Comparison of ENCODE assay signal across 12 cellular contexts in genomic region chr4:39931441-39931901, GRCh38. TPM values are rescaled to one million over a fixed set of nuclear protein-coding genes. Genes with fewer than 3 reads are reported as not detected.
DNase-seq lines count a peak whose midpoint lies in the region; ATAC-seq, FAIRE-seq and TF ChIP-seq lines count a peak whose summit lies in the region.
"Had no signal": no experiment of that assay in that cellular context is flagged by ENCODE, and none has a peak within 500 bp of the region (broad histone marks: within the 10 kb centered on the region; RNA-seq: fewer than 3 reads in every experiment).

No MANE protein-coding gene starts in this region.

- POLR2A ChIA-PET in GM12878 (lab: Charles Lee): interaction anchor here (0.7 to 1.7 kb wide), 4 partner anchors 9 to 322 kb away, joined by 3 to 6 read pairs (median 4); no protein-coding TSS in a partner anchor

- SMC1A ChIA-PET in GM12878 (lab: Charles Lee; ENCODE audit: uncharacterized antibody, unreplicated experiment): interaction anchor here (0.7 to 2.5 kb wide), 8 partner anchors 8 to 846 kb away, joined by 3 to 9 read pairs (median 3); no protein-coding TSS in a partner anchor

- CTCF ChIA-PET in GM12878 (lab: Yijun Ruan, JAX): interaction anchor here (0.9 to 1.2 kb wide), 3 partner anchors 10 to 44 kb away, joined by 3 to 9 read pairs (median 3); no protein-coding TSS in a partner anchor

- TF ChIP-seq EP300 in GM12878 (IDR thresholded peaks at IDR 0.05; ENCODE audit: borderline replicate concordance in 1 of 2, control insufficient read depth in 1 of 2, low read depth in 2 of 2, low read length in 2 of 2): no peak

- no peak for TF ChIP-seq RAD21 in GM12878 (IDR thresholded peaks at IDR 0.05; ENCODE audit: insufficient read depth, low read depth, low read length)

- peak overlapping the region; percentile 46; the same call in 1 of the 2 replicates for H3K4me2 ChIP-seq in GM12878 (ENCODE audit: control insufficient read depth, insufficient read depth)

- H3K9me3 ChIP-seq in GM12878 (replicated peaks; ENCODE audit: control insufficient read depth, insufficient read depth, low read length) (no peaks in the 10 kb centered on the region; the same call in 1 of the 3 replicates), thymus (ENCODE audit: control insufficient read depth) (no peaks in the 10 kb centered on the region)
- H3K9me3 ChIP-seq: sigmoid colon had no signal

- H3K9me3 Mint-ChIP-seq in activated T-cell treated with anti-CD3 and anti-CD28 coated beads, Interleukin-2, amount 50 U/mL, for 4 hours: no peaks in the 10 kb centered on the region

- H3K36me3 Mint-ChIP-seq in activated T-cell treated with anti-CD3 and anti-CD28 coated beads, Interleukin-2, amount 50 U/mL, for 4 hours (ENCODE audit: insufficient read depth): peaks cover 14% of the 10 kb centered on the region

- no peaks in the 10 kb centered on the region for H3K27me3 ChIP-seq in GM12878 (replicated peaks in 1 of 2; ENCODE audit: control insufficient read depth in 2 of 2, insufficient read depth in 2 of 2, low read length in 1 of 2)
- no peaks in the 10 kb centered on the region for H3K27me3 ChIP-seq in thymus (ENCODE audit: control insufficient read depth, insufficient read depth)
- H3K27me3 ChIP-seq: sigmoid colon had no signal

- no peaks in the 10 kb centered on the region for H3K27me3 Mint-ChIP-seq in activated T-cell treated with anti-CD3 and anti-CD28 coated beads, Interleukin-2, amount 50 U/mL, for 4 hours (ENCODE audit: low read depth)

- no peak overlapping the region for H3K9ac ChIP-seq in GM12878 (ENCODE audit: control insufficient read depth, insufficient read depth, low read length)

- no peak for DNase-seq in activated T-cell treated with anti-CD3 and anti-CD28 coated beads, Interleukin-2, amount 50 U/mL, for 4 hours
- no peak for DNase-seq in activated T-cell treated with anti-CD3 and anti-CD28 coated beads, Interleukin-2, amount 50 U/mL, for 1 hour
- DNase-seq in GM12878 (ENCODE audit: low read depth, low spot score) (no peak), islet precursor cell (no peak)
- DNase-seq: hypothalamus, NCI-H1048, sigmoid colon had no signal

- no peak for TF ChIP-seq POLR2A in GM12878 (IDR thresholded peaks at IDR 0.05; ENCODE audit: low read depth, low read length)

- H3K4me3 Mint-ChIP-seq in activated T-cell treated with anti-CD3 and anti-CD28 coated beads, Interleukin-2, amount 50 U/mL, for 4 hours: peak overlapping the region; percentile 16

- in situ Hi-C loops in GM12878 (cut with MboI): no loop called here

- peaks cover 59% of the 10 kb centered on the region for H3K4me1 Mint-ChIP-seq in activated T-cell treated with anti-CD3 and anti-CD28 coated beads, Interleukin-2, amount 50 U/mL, for 4 hours (ENCODE audit: low read depth)

- H3K27ac ChIP-seq in GM12878 (ENCODE audit: control insufficient read depth, insufficient read depth) (peak overlapping the region; percentile 59), thymus (ENCODE audit: low read depth) (peak overlapping the region; percentile 31)
- H3K27ac ChIP-seq: sigmoid colon had no signal

- WGBS in GM12878 (ENCODE audit: insufficient coverage, insufficient replicate concordance, low lambda C conversion rate, missing lambda C conversion rate): 9% methylated on average over 5 of the region's 5 CpGs
- 94% methylated on average over 5 of the region's 5 CpGs for WGBS in thymus

- no peak for FAIRE-seq in GM12878 (lab: Jason Lieb, UNC)
- FAIRE-seq: endometrium had no signal

- ATAC-seq in activated T-cell treated with anti-CD3 and anti-CD28 coated beads, Interleukin-2, amount 50 U/mL, for 4 hours: peak; percentile 36 to 46
- ATAC-seq in HG03442 (IDR thresholded peaks at IDR 0.05; ENCODE audit: unreplicated experiment) (peak; percentile 40), GM12878 (peak; percentile 66), HG02938 (IDR thresholded peaks at IDR 0.05; ENCODE audit: unreplicated experiment) (no peak), GM18502 (IDR thresholded peaks at IDR 0.05; ENCODE audit: poor library complexity, unreplicated experiment) (no peak)

- H4K20me1 ChIP-seq in GM12878 (ENCODE audit: control insufficient read depth, insufficient read depth): no peaks in the 10 kb centered on the region

- H3K79me2 ChIP-seq in GM12878 (ENCODE audit: control insufficient read depth, insufficient read depth, low read length): peaks cover 64% of the 10 kb centered on the region

- H3K36me3 ChIP-seq in GM12878 (ENCODE audit: control insufficient read depth in 2 of 2, insufficient read depth in 2 of 2, low read length in 1 of 2): peaks cover 3 to 11% of the 10 kb centered on the region in 2 experiments
- no peaks in the 10 kb centered on the region for H3K36me3 ChIP-seq in thymus (ENCODE audit: control insufficient read depth, insufficient read depth)

- H3K4me1 ChIP-seq in GM12878 (ENCODE audit: control insufficient read depth, insufficient read depth, low read length) (peaks cover 22% of the 10 kb centered on the region), thymus (ENCODE audit: control insufficient read depth, insufficient read depth, low read length) (no peaks in the 10 kb centered on the region)

- RAD21 ChIA-PET in GM12878 (lab: Charles Lee; ENCODE audit: unreplicated experiment): interaction anchor here (0.7 to 1.4 kb wide), 7 partner anchors 8 to 187 kb away, joined by 3 to 5 read pairs (median 3); no protein-coding TSS in a partner anchor

- no peak for TF ChIP-seq CTCF in GM12878 (IDR thresholded peaks at IDR 0.05 in 2 of 3, conservative IDR thresholded peaks at IDR 0.05 in 1 of 3; ENCODE audit: control insufficient read depth in 2 of 3, extremely low read depth in 1 of 3, insufficient read depth in 1 of 3, low read depth in 3 of 3, low read length in 3 of 3)

- no TSS peak for BruUV-seq in GM12878 (replicated peaks; lab: Mats Ljungman, UMichigan)

- H2AFZ ChIP-seq in GM12878 (ENCODE audit: control insufficient read depth, low read depth, low read length): peak overlapping the region; percentile 5; the same call in 1 of the 2 replicates

- H3K4me3 ChIP-seq in GM12878 (no peak overlapping the region), thymus (ENCODE audit: low read length) (no peak overlapping the region)
- H3K4me3 ChIP-seq: sigmoid colon had no signal

- intact Hi-C loops in GM12878 (cut with micrococcal nuclease; ENCODE audit: unreplicated experiment): loop anchor here (2.0 kb wide), 1 partner anchor 45 kb away; the partner anchor contains the start of gene PDS5A

TF ChIP-seq in GM12878, 131 proteins besides CTCF, POLR2A, EP300 and RAD21 (continues in another document):
- TF ChIP-seq BCLAF1 (IDR thresholded peaks at IDR 0.05) (no peak), YY1 (IDR thresholded peaks at IDR 0.05; ENCODE audit: low read depth, low read length) (no peak), ETV6 (conservative IDR thresholded peaks at IDR 0.05 in 1 of 2, IDR thresholded peaks at IDR 0.05 in 1 of 2; ENCODE audit: borderline replicate concordance in 1 of 2, low read depth in 1 of 2) (no peak)

RNA-seq across cellular contexts. Expression of gene PDS5A, which starts 46.2 kb away (rescaled TPM):
- total RNA-seq in activated T-cell treated with anti-CD3 and anti-CD28 coated beads, Interleukin-2, amount 50 U/mL, for 4 hours: 100 to 1,000 TPM in 1 of 3 donors, 10 to 100 TPM in 2; 97.5 to 106 (median 99.2) TPM
- total RNA-seq in GM12878 (2013; cell fraction: nucleolus; rRNA removed): 241 and 251 TPM in 2 replicates
- total RNA-seq in GM12878 (2014; rRNA removed) (50.2 and 55.3 TPM in 2 replicates), GM12878 (2014; rRNA removed; fragmentation: Illumina TruSeq; extraction: Trizol) (64.5 and 66.0 TPM in 2 replicates), GM12878 (2021) (60.4 and 64.2 TPM in 2 replicates)
- polyA plus RNA-seq in GM12878 (2011; ENCODE audit: low read depth): 18.8 TPM
- polyA plus RNA-seq in GM12878 (2011; rRNA removed) (69.7 and 105 TPM in 2 replicates), GM12878 (2014; fragmentation: Illumina TruSeq; extraction: Trizol) (54.4 and 65.7 TPM in 2 replicates), GM12878 (2014; fragmentation: Nextera tagmentation; extraction: Ambion mirVana) (10 to 100 TPM; 13.7 to 14.1 TPM), GM12878 (2014; rRNA removed) (28.6 and 32.8 TPM in 2 replicates), GM12878 (2016; fragmentation: Nextera tagmentation; extraction: Ambion mirVana) (10 to 100 TPM; 20.5 to 54.4 TPM), thymus (40.0 TPM)
- polyA plus RNA-seq in GM12878 (2011; cell fraction: cytosol; rRNA removed): 22.8 and 26.7 TPM in 2 replicates
- polyA plus RNA-seq in GM12878 (2011; cell fraction: nucleus; rRNA removed): 36.4 and 40.5 TPM in 2 replicates
- 26.3 and 32.6 TPM in 2 replicates for polyA plus RNA-seq in GM12878 (2012)
- 97.1 and 141 TPM in 2 replicates for polyA minus RNA-seq in GM12878 (2011; rRNA and poly(A)+ RNA removed)
- polyA minus RNA-seq in GM12878 (2011; cell fraction: cytosol; rRNA and poly(A)+ RNA removed): 63.7 and 90.0 TPM in 2 replicates
- 81.2 and 131 TPM in 2 replicates for polyA minus RNA-seq in GM12878 (2011; cell fraction: nucleus; rRNA and poly(A)+ RNA removed)

Comparison
In these comparisons a context has a peak if more than half of its experiments do, and no peak if none do; other contexts are left out.
1. ATAC-seq: peak in activated T-cell treated with anti-CD3 and anti-CD28 coated beads, Interleukin-2, amount 50 U/mL, for 4 hours (2 of 2), HG03442 (single experiment) and GM12878 (single experiment); none in HG02938 (single experiment) and GM18502 (single experiment).